ENCODE assay signal across 18 cellular contexts in the genomic region with DNA sequence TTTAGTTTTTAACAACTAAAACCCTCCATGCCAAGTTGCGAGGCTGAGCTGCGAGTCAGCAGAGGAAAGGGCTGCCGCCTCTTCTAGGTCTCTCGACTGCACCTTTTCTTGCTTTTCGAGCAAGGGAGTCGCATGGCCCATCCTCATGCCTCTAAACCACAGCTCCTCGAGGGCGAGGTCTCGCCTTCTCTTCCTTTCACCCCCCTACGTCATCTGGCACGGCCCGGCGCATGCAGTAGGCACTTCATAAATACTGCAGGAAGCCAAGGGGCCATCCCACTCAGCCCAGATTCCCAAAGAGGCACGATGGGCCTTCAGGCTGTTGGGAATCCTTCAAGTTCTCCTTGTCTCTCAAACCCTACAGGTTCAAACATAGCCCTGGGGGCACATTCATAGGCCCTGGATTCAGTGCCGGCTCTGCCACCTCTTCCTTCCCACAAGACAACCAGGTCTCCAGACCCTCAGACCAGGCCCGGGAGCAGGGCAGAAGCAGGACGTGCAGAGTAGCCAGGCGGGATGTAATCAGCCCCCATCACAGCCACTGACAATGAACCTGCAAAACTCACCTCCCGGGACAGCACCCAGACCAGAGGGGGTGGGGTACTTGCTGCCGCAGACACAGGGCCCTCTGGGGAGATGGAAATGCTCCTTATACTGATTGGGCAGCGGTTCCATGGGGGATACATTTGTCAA. TPM values are rescaled to one million over a fixed set of nuclear protein-coding genes. Genes with fewer than 3 reads are reported as not detected.
A peak's percentile ranks its signal among the peaks of the same experiment; 100 is the strongest.
DNase-seq lines count a peak whose midpoint lies in the region; TF ChIP-seq lines count a peak whose summit lies in the region.
"Had no signal": no experiment of that assay in that cellular context is flagged by ENCODE, and none has a peak within 500 bp of the region (broad histone marks: within the 10 kb centered on the region; RNA-seq: fewer than 3 reads in every experiment).

No MANE protein-coding gene starts in this region.

- H3K27ac ChIP-seq in C4-2B = peak overlapping the region; percentile 59; the same call in 1 of the 2 replicates
- peak overlapping the region; percentile 88 for H3K27ac ChIP-seq in SK-N-MC
- peak overlapping the region; percentile 67 for H3K27ac ChIP-seq in hepatocyte
- peak overlapping the region; percentile 77 for H3K27ac ChIP-seq in rectal smooth muscle tissue (ENCODE audit: low read depth, low read length)
- no peak overlapping the region for H3K27ac ChIP-seq in CD8-positive, alpha-beta memory T cell (ENCODE audit: low read depth, low read length)
- H3K27ac ChIP-seq: A549, GM23248 had no signal

- DNase-seq in SK-N-MC (ENCODE audit: low read depth, low spot score) = no peak
- no peak for DNase-seq in hepatocyte (ENCODE audit: low spot score)
- no peak for DNase-seq in CD8-positive, alpha-beta memory T cell
- no peak for DNase-seq in COR-L47 (lab: John Stamatoyannopoulos, UW)
- no peak for DNase-seq in retina
- DNase-seq: Calu3; GM23248; KBM-7; NCI-H1092; NCI-H2107; NCI-H345; NCI-H526 treated with DMSO at 0.1 percent for 48 hours; NK-92 treated with Interleukin-12 subunit alpha and Interleukin-12 subunit beta, amount 100 ng/mL, for 24 hours; PC-3; SHP77 had no signal

- H3K9ac ChIP-seq in SK-N-MC (ENCODE audit: insufficient read length) (peak overlapping the region; percentile 63), rectal smooth muscle tissue (ENCODE audit: low read length) (no peak overlapping the region)
- H3K9ac ChIP-seq: GM23248 had no signal

- H3K4me2 ChIP-seq in hepatocyte = no peak overlapping the region
- H3K4me2 ChIP-seq: A549 had no signal

- H3K4me1 Mint-ChIP-seq in CD8-positive, alpha-beta memory T cell = peaks cover 3 to 9% (median 6%) of the 10 kb centered on the region in 3 donors

- H4K20me1 ChIP-seq in hepatocyte (ENCODE audit: insufficient read depth, poor library complexity, severe bottlenecking) = no peaks in the 10 kb centered on the region

- H3K9me3 ChIP-seq in SK-N-MC (ENCODE audit: low read depth, low read length) (no peaks in the 10 kb centered on the region), hepatocyte (ENCODE audit: low read depth) (no peaks in the 10 kb centered on the region)
- no peaks in the 10 kb centered on the region for H3K9me3 ChIP-seq in CD8-positive, alpha-beta memory T cell (ENCODE audit: low read length)
- H3K9me3 ChIP-seq: A549 had no signal

- H3K36me3 Mint-ChIP-seq in CD8-positive, alpha-beta memory T cell = peaks cover 0 to 2% (median 0%) of the 10 kb centered on the region in 3 donors

- POLR2A ChIA-PET in CD8-positive, alpha-beta memory T cell (lab: Charles Lee) = no interaction called here

- H3K9me3 Mint-ChIP-seq in CD8-positive, alpha-beta memory T cell = no peaks in the 10 kb centered on the region

- no peak overlapping the region for H2AFZ ChIP-seq in hepatocyte
- H2AFZ ChIP-seq: GM23248 had no signal

- H3K36me3 ChIP-seq in SK-N-MC (ENCODE audit: insufficient read depth, low read length) (no peaks in the 10 kb centered on the region), hepatocyte (replicated peaks; ENCODE audit: insufficient read depth, low read depth) (no peaks in the 10 kb centered on the region), rectal smooth muscle tissue (ENCODE audit: control insufficient read depth, insufficient read depth, low read length) (no peaks in the 10 kb centered on the region)
- H3K36me3 ChIP-seq in CD8-positive, alpha-beta memory T cell (ENCODE audit: insufficient read depth, low read length) = no peaks in the 10 kb centered on the region

- TF ChIP-seq CTCF in C4-2B (conservative IDR thresholded peaks at IDR 0.05) (no peak), hepatocyte (IDR thresholded peaks at IDR 0.05; ENCODE audit: poor library complexity) (no peak)

- H3K4me1 ChIP-seq in hepatocyte (ENCODE audit: insufficient read depth) (peaks cover 9% of the 10 kb centered on the region), rectal smooth muscle tissue (ENCODE audit: control insufficient read depth, insufficient read depth, low read length) (peaks cover 11% of the 10 kb centered on the region)
- no peaks in the 10 kb centered on the region for H3K4me1 ChIP-seq in CD8-positive, alpha-beta memory T cell (ENCODE audit: insufficient read depth, low read length)
- H3K4me1 ChIP-seq: A549 had no signal

- H3K27me3 ChIP-seq in hepatocyte = no peaks in the 10 kb centered on the region
- no peaks in the 10 kb centered on the region for H3K27me3 ChIP-seq in rectal smooth muscle tissue (ENCODE audit: control insufficient read depth, insufficient read depth, low read length)
- no peaks in the 10 kb centered on the region for H3K27me3 ChIP-seq in CD8-positive, alpha-beta memory T cell (ENCODE audit: insufficient read depth, low read length, poor library complexity, severe bottlenecking)

- peak overlapping the region in 1 of 8 donors; percentile 85 for H3K27ac Mint-ChIP-seq in CD8-positive, alpha-beta memory T cell

- H3K79me2 ChIP-seq in hepatocyte = no peaks in the 10 kb centered on the region

- no peaks in the 10 kb centered on the region for H3K9me2 ChIP-seq in hepatocyte (replicated peaks; ENCODE audit: insufficient read depth)

- H3K27me3 Mint-ChIP-seq in CD8-positive, alpha-beta memory T cell = no peaks in the 10 kb centered on the region

- no peak overlapping the region for H3K4me3 Mint-ChIP-seq in CD8-positive, alpha-beta memory T cell

- CTCF ChIA-PET in CD8-positive, alpha-beta memory T cell (lab: Charles Lee) = no interaction called here

- H3K4me3 ChIP-seq in SK-N-MC (no peak overlapping the region), hepatocyte (no peak overlapping the region), rectal smooth muscle tissue (ENCODE audit: low read length) (no peak overlapping the region)
- no peak overlapping the region for H3K4me3 ChIP-seq in CD8-positive, alpha-beta memory T cell (ENCODE audit: low read length)
- H3K4me3 ChIP-seq: A549, GM23248 had no signal

- WGBS in hepatocyte (ENCODE audit: low lambda C conversion rate, missing lambda C conversion rate) = 90% methylated on average over 21 of the region's 21 CpGs

RNA-seq across cellular contexts. Expression of gene GGACT, which starts 41.7 kb away (rescaled TPM):
- total RNA-seq in hepatocyte = 0.70 and 13.6 TPM in 2 replicates
- polyA plus RNA-seq in hepatocyte = 3.3 and 5.6 TPM in 2 replicates
- total RNA-seq in CD8-positive, alpha-beta memory T cell = 1 to 10 TPM; 4.9 to 5.7 TPM
- polyA plus RNA-seq in CD8-positive, alpha-beta memory T cell = 9.2 TPM
